Comparison of ENCODE assay signal across 8 cellular contexts in genomic region chr17:77957215-77957868, GRCh38. TPM values are rescaled to one million over a fixed set of nuclear protein-coding genes. Genes with fewer than 3 reads are reported as not detected.
DNase-seq lines count a peak whose midpoint lies in the region; ATAC-seq and TF ChIP-seq lines count a peak whose summit lies in the region.

No MANE protein-coding gene starts in this region.

- H3K27ac ChIP-seq in SJCRH30: no peak overlapping the region

- ATAC-seq in GM19452 (IDR thresholded peaks at IDR 0.05; ENCODE audit: unreplicated experiment) (peak; percentile 7), GM19463 (IDR thresholded peaks at IDR 0.05; ENCODE audit: unreplicated experiment) (no peak), GM19035 (IDR thresholded peaks at IDR 0.05; ENCODE audit: unreplicated experiment) (no peak), GM19397 (IDR thresholded peaks at IDR 0.05; ENCODE audit: unreplicated experiment) (no peak)

- no peaks in the 10 kb centered on the region for H3K36me3 ChIP-seq in SJCRH30

- H3K27me3 Mint-ChIP-seq in endothelial cell (ENCODE audit: unreplicated experiment) (peaks cover 29% of the 10 kb centered on the region), neural crest cell (ENCODE audit: low read depth) (peaks cover 47% of the 10 kb centered on the region)

- peak overlapping the region; percentile 73 for H3K4me3 ChIP-seq in SJCRH30

- DNase-seq in AG20443 (ENCODE audit: low spot score): peak; percentile 27
- no peak for DNase-seq in SJCRH30
- no peak for DNase-seq in endothelial cell (ENCODE audit: low spot score)
- peak; percentile 6 for DNase-seq in neural crest cell (ENCODE audit: low read depth, low spot score)

- TF ChIP-seq CTCF in endothelial cell (IDR thresholded peaks at IDR 0.05; ENCODE audit: unreplicated experiment): no peak
- TF ChIP-seq CTCF in neural crest cell (conservative IDR thresholded peaks at IDR 0.05): no peak

- H3K4me1 Mint-ChIP-seq in endothelial cell (ENCODE audit: unreplicated experiment) (peaks cover 15% of the 10 kb centered on the region), neural crest cell (peaks cover 22% of the 10 kb centered on the region)

- H3K36me3 Mint-ChIP-seq in endothelial cell (ENCODE audit: low read depth, unreplicated experiment): peaks cover 11% of the 10 kb centered on the region
- H3K36me3 Mint-ChIP-seq in neural crest cell (ENCODE audit: low read depth): no peaks in the 10 kb centered on the region

- H3K4me3 Mint-ChIP-seq in endothelial cell (ENCODE audit: unreplicated experiment): peak overlapping the region; percentile 93
- peak overlapping the region; percentile 94 for H3K4me3 Mint-ChIP-seq in neural crest cell

- H3K9me3 Mint-ChIP-seq in endothelial cell (ENCODE audit: unreplicated experiment) (no peaks in the 10 kb centered on the region), neural crest cell (no peaks in the 10 kb centered on the region)

- peaks cover 6% of the 10 kb centered on the region for H3K4me1 ChIP-seq in SJCRH30

- peak overlapping the region; percentile 42 for H3K27ac Mint-ChIP-seq in endothelial cell (ENCODE audit: unreplicated experiment)
- H3K27ac Mint-ChIP-seq in neural crest cell (ENCODE audit: unreplicated experiment): no peak overlapping the region

- H3K9me3 ChIP-seq in SJCRH30 (replicated peaks): no peaks in the 10 kb centered on the region

- peaks cover 32% of the 10 kb centered on the region for H3K27me3 ChIP-seq in SJCRH30

RNA-seq across cellular contexts. Expression of gene TNRC6C, which starts 1.2 kb away (rescaled TPM):
- 12.7 and 13.4 TPM in 2 replicates for total RNA-seq in SJCRH30 (2014; rRNA removed; shearing (Covaris generic))
- total RNA-seq in endothelial cell (ENCODE audit: unreplicated experiment): 13.1 TPM
- 31.6 and 40.5 TPM in 2 replicates for total RNA-seq in neural crest cell

Comparison
In these comparisons a context has a peak if more than half of its experiments do, and no peak if none do; other contexts are left out.
1. DNase-seq: peak in AG20443 (single experiment) and neural crest cell (single experiment); none in SJCRH30 (0 of 2) and endothelial cell (single experiment).